Comparison of ENCODE assay signal across 8 cellular contexts in the genomic region with DNA sequence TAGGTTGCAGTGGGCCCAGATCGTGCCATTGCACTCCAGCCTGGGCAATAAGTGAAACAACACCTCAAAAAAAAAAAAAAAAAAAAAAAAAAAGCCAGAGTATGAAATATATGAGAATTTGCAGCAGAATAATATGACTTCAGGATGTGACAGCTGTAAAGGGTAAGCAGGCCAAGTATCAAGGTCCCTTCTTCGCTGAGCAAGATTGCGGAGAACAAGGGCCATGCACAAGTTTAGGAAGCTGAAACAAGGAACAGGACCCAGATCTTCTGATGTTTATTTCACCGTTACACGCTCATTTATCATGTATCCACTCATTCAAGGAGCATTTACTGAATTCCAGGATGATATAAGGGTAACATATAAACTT. TPM values are rescaled to one million over a fixed set of nuclear protein-coding genes. Genes with fewer than 3 reads are reported as not detected.
DNase-seq lines count a peak whose midpoint lies in the region; ATAC-seq and TF ChIP-seq lines count a peak whose summit lies in the region.

No MANE protein-coding gene starts in this region.

- H3K4me1 Mint-ChIP-seq in stimulated activated naive CD8-positive, alpha-beta T cell treated with anti-CD3 and anti-CD28 coated beads, Interleukin-15, Interleukin-2, amounts not matched to agents 100 ng/mL and 50 ng/mL, for 24 hours (ENCODE audit: low read depth), result peaks cover 52% of the 10 kb centered on the region

- H3K27me3 Mint-ChIP-seq in stimulated activated naive CD8-positive, alpha-beta T cell treated with anti-CD3 and anti-CD28 coated beads, Interleukin-15, Interleukin-2, amounts not matched to agents 100 ng/mL and 50 ng/mL, for 24 hours, result no peaks in the 10 kb centered on the region

- intact Hi-C loops in body of pancreas (cut with DNase I), result no loop called here

- no peak for ATAC-seq in stimulated activated naive CD8-positive, alpha-beta T cell treated with anti-CD3 and anti-CD28 coated beads, Interleukin-15, Interleukin-2, amounts not matched to agents 100 U/mL and 50 U/mL, for 24 hours
- ATAC-seq in body of pancreas (no peak), GM19351 (IDR thresholded peaks at IDR 0.05; ENCODE audit: unreplicated experiment) (no peak), GM21390 (IDR thresholded peaks at IDR 0.05; ENCODE audit: unreplicated experiment) (no peak)

- peak overlapping the region; percentile 78 to 94 (median 93) for H3K27ac ChIP-seq in body of pancreas

- no peaks in the 10 kb centered on the region for H3K27me3 ChIP-seq in body of pancreas

- H3K9me3 ChIP-seq in body of pancreas, result no peaks in the 10 kb centered on the region

- H3K4me3 Mint-ChIP-seq in stimulated activated naive CD8-positive, alpha-beta T cell treated with anti-CD3 and anti-CD28 coated beads, Interleukin-15, Interleukin-2, amounts not matched to agents 100 ng/mL and 50 ng/mL, for 24 hours, result peak overlapping the region; percentile 87

- DNase-seq in stimulated activated naive CD8-positive, alpha-beta T cell treated with anti-CD3 and anti-CD28 coated beads, Interleukin-15, Interleukin-2, amounts not matched to agents 100 U/mL and 50 U/mL, for 24 hours, result no peak
- no peak for DNase-seq in body of pancreas
- DNase-seq in midbrain (lab: John Stamatoyannopoulos, UW), result peak; percentile 39
- no peak for DNase-seq in EL
- DNase-seq in SHP77 treated with DMSO at 0.1 percent for 48 hours (lab: John Stamatoyannopoulos, UW), result no peak

- peaks cover 8% of the 10 kb centered on the region for H3K36me3 Mint-ChIP-seq in stimulated activated naive CD8-positive, alpha-beta T cell treated with anti-CD3 and anti-CD28 coated beads, Interleukin-15, Interleukin-2, amounts not matched to agents 100 ng/mL and 50 ng/mL, for 24 hours (ENCODE audit: low read depth)

- TF ChIP-seq POLR2A in body of pancreas (IDR thresholded peaks at IDR 0.05), result no peak

- no peaks in the 10 kb centered on the region for H3K36me3 ChIP-seq in body of pancreas (replicated peaks in 1 of 2; ENCODE audit: insufficient read depth in 1 of 2, low read depth in 2 of 2)

- H3K4me1 ChIP-seq in body of pancreas, result peaks cover 43% of the 10 kb centered on the region

- H3K4me3 ChIP-seq in body of pancreas, result peak overlapping the region; percentile 23 to 50

- WGBS in body of pancreas, 2 donors, result 21 to 34% methylated on average over 5 of the region's 5 CpGs

- no peak for TF ChIP-seq CTCF in body of pancreas (IDR thresholded peaks at IDR 0.05)

- peak overlapping the region; percentile 86 for H3K27ac Mint-ChIP-seq in stimulated activated naive CD8-positive, alpha-beta T cell treated with anti-CD3 and anti-CD28 coated beads, Interleukin-15, Interleukin-2, amounts not matched to agents 100 ng/mL and 50 ng/mL, for 24 hours

- H3K9me3 Mint-ChIP-seq in stimulated activated naive CD8-positive, alpha-beta T cell treated with anti-CD3 and anti-CD28 coated beads, Interleukin-15, Interleukin-2, amounts not matched to agents 100 ng/mL and 50 ng/mL, for 24 hours, result no peaks in the 10 kb centered on the region

RNA-seq across cellular contexts. Expression of a gene that starts 0.7 kb away (rescaled TPM):
- total RNA-seq in body of pancreas, result 10 to 100 TPM in 1 of 2 donors, 1 to 10 TPM in 1; 7.5 to 11.9 TPM

RNA-seq across cellular contexts. Expression of a gene that starts 34.3 kb away (rescaled TPM):
- total RNA-seq in body of pancreas, result 1 to 10 TPM in 1 of 2 donors, under 1 TPM in 1; 0.66 to 3.9 TPM

RNA-seq across cellular contexts. Expression of a gene that starts 50.2 kb away (rescaled TPM):
- 10 to 100 TPM; 30.3 to 38.7 TPM for total RNA-seq in body of pancreas
